Comparison of ENCODE assay signal across 20 cellular contexts in genomic region chrX:42680651-42681050, GRCh38.
DNase-seq lines count a peak whose midpoint lies in the region; ATAC-seq and TF ChIP-seq lines count a peak whose summit lies in the region.
"Had no signal": no experiment of that assay in that cellular context is flagged by ENCODE, and none has a peak within 500 bp of the region (broad histone marks: within the 10 kb centered on the region; RNA-seq: fewer than 3 reads in every experiment).

No MANE protein-coding gene starts in this region.

- no peaks in the 10 kb centered on the region for H3K36me3 ChIP-seq in adipocyte (ENCODE audit: control insufficient read depth, insufficient read depth, low read length, severe bottlenecking)
- H3K36me3 ChIP-seq in gastroesophageal sphincter: no peaks in the 10 kb centered on the region
- H3K36me3 ChIP-seq: esophagus squamous epithelium, lower lobe of right lung had no signal

- peaks cover 4% of the 10 kb centered on the region for H3K4me1 ChIP-seq in adipocyte (ENCODE audit: control insufficient read depth, insufficient read depth, low read length)
- no peaks in the 10 kb centered on the region for H3K4me1 ChIP-seq in gastroesophageal sphincter
- H3K4me1 ChIP-seq: esophagus squamous epithelium, lower lobe of right lung had no signal

- no peak for TF ChIP-seq EP300 in gastroesophageal sphincter (IDR thresholded peaks at IDR 0.05)

- H3K9ac ChIP-seq in adipocyte (ENCODE audit: low read length): no peak overlapping the region

- H3K4me3 ChIP-seq in adipocyte (ENCODE audit: low read length): no peak overlapping the region
- no peak overlapping the region for H3K4me3 ChIP-seq in fibroblast of villous mesenchyme (ENCODE audit: low read depth, low read length)
- H3K4me3 ChIP-seq in gastroesophageal sphincter: no peak overlapping the region
- H3K4me3 ChIP-seq: esophagus squamous epithelium, lower lobe of right lung had no signal

- TF ChIP-seq POLR2A in gastroesophageal sphincter (IDR thresholded peaks at IDR 0.05): no peak

- TF ChIP-seq CTCF in fibroblast of villous mesenchyme (IDR thresholded peaks at IDR 0.05; ENCODE audit: insufficient read depth, low read depth, low read length): peak; percentile 10
- TF ChIP-seq CTCF in gastroesophageal sphincter (IDR thresholded peaks at IDR 0.05): no peak

- peak; percentile 11 for DNase-seq in H4 (ENCODE audit: low spot score)
- DNase-seq in adipocyte (ENCODE audit: low read depth): peak; percentile 3
- peak; percentile 56 for DNase-seq in fibroblast of villous mesenchyme (ENCODE audit: low read depth)
- peak; percentile 11 for DNase-seq in midbrain (lab: John Stamatoyannopoulos, UW)
- no peak for DNase-seq in inferior parietal cortex (ENCODE audit: extremely low spot score)
- no peak for DNase-seq in activated T-cell treated with anti-CD3 and anti-CD28 coated beads, Interleukin-2, amount 50 U/mL, for 48 hours
- DNase-seq: activated CD4-positive, alpha-beta T cell treated with anti-CD3 and anti-CD28 coated beads, Interleukin-2, amount 50 U/mL, for 48 hours; central memory CD4-positive, alpha-beta T cell; DMS53; esophagus squamous epithelium; GOT3; lower lobe of right lung; NCI-H1048; NCI-H446; RPMI8226; stimulated activated CD4-positive, alpha-beta T cell treated with anti-CD3 and anti-CD28 coated beads, Interleukin-4, amount 100 ng/mL, for 24 hours; stimulated activated naive CD8-positive, alpha-beta T cell treated with anti-CD3 and anti-CD28 coated beads, Interleukin-15, Interleukin-2, amounts not matched to agents 100 U/mL and 50 U/mL, for 24 hours; T1000 had no signal

- H3K27ac ChIP-seq in gastroesophageal sphincter: no peak overlapping the region
- H3K27ac ChIP-seq: esophagus squamous epithelium, lower lobe of right lung had no signal

- ATAC-seq in gastroesophageal sphincter: no peak
- no peak for ATAC-seq in GM19328 (IDR thresholded peaks at IDR 0.05; ENCODE audit: unreplicated experiment)
- ATAC-seq: lower lobe of right lung; stimulated activated naive CD8-positive, alpha-beta T cell treated with anti-CD3 and anti-CD28 coated beads, Interleukin-15, Interleukin-2, amounts not matched to agents 100 U/mL and 50 U/mL, for 24 hours had no signal

- 0 to 21% methylated on average over 1 to 2 of the region's 2 CpGs for WGBS in gastroesophageal sphincter (ENCODE audit: low coverage in 1 of 2), 2 donors

- no peaks in the 10 kb centered on the region for H3K9me3 ChIP-seq in adipocyte (ENCODE audit: control insufficient read depth, low read length)
- H3K9me3 ChIP-seq in gastroesophageal sphincter: no peaks in the 10 kb centered on the region
- H3K9me3 ChIP-seq: esophagus squamous epithelium, lower lobe of right lung had no signal

- peaks cover 12% of the 10 kb centered on the region for H3K27me3 ChIP-seq in adipocyte (replicated peaks; ENCODE audit: control insufficient read depth, insufficient read depth, low read length)
- H3K27me3 ChIP-seq in gastroesophageal sphincter: no peaks in the 10 kb centered on the region
- H3K27me3 ChIP-seq: esophagus squamous epithelium had no signal

Comparison
In these comparisons a context has a peak if more than half of its experiments do, and no peak if none do; other contexts are left out.
1. DNase-seq: peak in H4 (single experiment), adipocyte (single experiment), fibroblast of villous mesenchyme (single experiment) and midbrain (single experiment); none in inferior parietal cortex (single experiment) and activated T-cell treated with anti-CD3 and anti-CD28 coated beads, Interleukin-2, amount 50 U/mL, for 48 hours (0 of 2).